In the genomic region with DNA sequence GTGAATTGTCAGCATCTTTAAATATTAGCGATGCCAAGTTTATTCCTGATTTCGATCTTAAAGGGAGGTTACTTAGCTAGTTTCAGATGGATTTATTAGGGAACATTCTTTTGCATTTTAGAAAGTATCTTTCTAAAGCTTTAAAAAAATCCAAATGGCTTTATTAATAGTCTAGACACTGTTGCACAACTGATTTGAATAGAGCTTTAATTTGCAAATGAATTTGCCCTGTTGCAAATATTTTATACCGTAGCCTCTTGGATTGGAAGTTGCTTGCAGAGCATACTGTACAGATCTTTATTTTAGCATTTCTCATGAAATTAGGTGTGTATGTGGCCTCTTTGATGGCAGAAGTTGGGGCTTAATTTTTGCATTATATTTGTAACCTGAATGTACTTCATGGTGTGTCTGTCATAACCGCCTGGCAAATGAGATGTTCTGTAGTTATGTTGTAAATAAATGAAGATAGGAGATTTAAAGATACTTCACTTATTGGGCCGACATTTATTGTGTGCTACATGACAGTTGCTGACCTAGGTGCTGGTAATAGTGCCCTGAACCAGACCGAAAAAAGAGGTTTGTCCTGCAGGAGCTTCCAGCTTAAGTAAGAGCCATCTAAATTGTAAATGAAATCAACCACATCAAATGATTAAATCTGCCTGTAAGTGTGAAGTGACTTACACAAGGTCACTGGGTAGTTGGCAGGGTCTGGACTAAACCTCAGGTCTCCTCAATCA, we compare ENCODE assay signal across 9 cellular contexts. TPM values are rescaled to one million over a fixed set of nuclear protein-coding genes. Genes with fewer than 3 reads are reported as not detected.
DNase-seq lines count a peak whose midpoint lies in the region; ATAC-seq and TF ChIP-seq lines count a peak whose summit lies in the region.
"Had no signal": no experiment of that assay in that cellular context is flagged by ENCODE, and none has a peak within 500 bp of the region (broad histone marks: within the 10 kb centered on the region; RNA-seq: fewer than 3 reads in every experiment).

No MANE protein-coding gene starts in this region.

- no peak overlapping the region for H2BK12ac ChIP-seq in trophoblast cell (ENCODE audit: low read length)

- CTCF ChIA-PET in SK-N-SH (lab: Yijun Ruan, JAX), result interaction anchor here (0.9 to 1.4 kb wide), 3 partner anchors 19 to 26 kb away, joined by 3 to 4 read pairs (median 3); no protein-coding TSS in a partner anchor

- no peak overlapping the region for H3K18ac ChIP-seq in trophoblast cell (ENCODE audit: low read length)

- no peak overlapping the region for H4K91ac ChIP-seq in trophoblast cell (ENCODE audit: low read depth, low read length)

- peak overlapping the region; percentile 92 for H3K4ac ChIP-seq in trophoblast cell (ENCODE audit: low read depth, low read length)

- H3K27me3 ChIP-seq in SK-N-SH (ENCODE audit: insufficient read depth) (no peaks in the 10 kb centered on the region), endodermal cell (ENCODE audit: control insufficient read depth, insufficient read depth, low read length, poor library complexity, severe bottlenecking) (no peaks in the 10 kb centered on the region), trophoblast cell (ENCODE audit: insufficient read depth, low read length) (no peaks in the 10 kb centered on the region)

- H4K20me1 ChIP-seq in SK-N-SH (ENCODE audit: insufficient read depth), result peaks cover 54% of the 10 kb centered on the region

- H4K8ac ChIP-seq in trophoblast cell (ENCODE audit: low read depth, low read length), result no peak overlapping the region

- peak overlapping the region; percentile 4 for H3K27ac Mint-ChIP-seq in endodermal cell

- peak overlapping the region; percentile 89 to 98; a peak in 3 of 4 replicates for H3K4me3 ChIP-seq in SK-N-SH (ENCODE audit: low read depth in 2 of 2, low read length in 1 of 2)
- H3K4me3 ChIP-seq in endodermal cell (ENCODE audit: low read length), result peak overlapping the region; percentile 88
- H3K4me3 ChIP-seq in trophoblast cell (ENCODE audit: low read depth, low read length), result no peak overlapping the region

- H3K79me2 ChIP-seq in SK-N-SH (ENCODE audit: insufficient read depth), result peaks cover 69% of the 10 kb centered on the region
- H3K79me2 ChIP-seq in trophoblast cell (ENCODE audit: control insufficient read depth, insufficient read depth, low read length, poor library complexity), result peaks cover 18% of the 10 kb centered on the region

- H3K23ac ChIP-seq in trophoblast cell (ENCODE audit: low read length), result no peak overlapping the region

- peak overlapping the region; percentile 74 for H3K4me2 ChIP-seq in SK-N-SH
- peak overlapping the region; percentile 36 for H3K4me2 ChIP-seq in trophoblast cell (ENCODE audit: low read length)

- H2BK5ac ChIP-seq in trophoblast cell (ENCODE audit: low read depth, low read length, poor library complexity), result no peak overlapping the region

- H3K4me3 Mint-ChIP-seq in endodermal cell, result peak overlapping the region; percentile 99

- no peak for ATAC-seq in SK-N-SH treated with all-trans-retinoic acid at 6 μM for 48 hours
- ATAC-seq in HG03565 (IDR thresholded peaks at IDR 0.05; ENCODE audit: unreplicated experiment), result no peak

- H3K27ac ChIP-seq in SK-N-SH (ENCODE audit: low read depth in 2 of 2, low read length in 1 of 2) (peak overlapping the region in 1 of 2 experiments; percentile 84; a peak in 1 of 4 replicates), endodermal cell (ENCODE audit: low read depth, low read length) (no peak overlapping the region), trophoblast cell (ENCODE audit: low read depth, low read length) (no peak overlapping the region)

- H3K36me3 ChIP-seq in SK-N-SH (replicated peaks in 1 of 2; ENCODE audit: control insufficient read depth in 1 of 2, insufficient read depth in 2 of 2, low read length in 1 of 2) (no peaks in the 10 kb centered on the region), endodermal cell (ENCODE audit: control insufficient read depth, insufficient read depth, low read length) (no peaks in the 10 kb centered on the region), trophoblast cell (ENCODE audit: control insufficient read depth in 1 of 2, insufficient read depth in 2 of 2, low read length in 2 of 2) (no peaks in the 10 kb centered on the region)

- POLR2A ChIA-PET in SK-N-SH (lab: Yijun Ruan, JAX), result no interaction called here

- no peaks in the 10 kb centered on the region for H3K9me3 Mint-ChIP-seq in endodermal cell

- H3K79me1 ChIP-seq in trophoblast cell (ENCODE audit: low read length), result peaks cover 6% of the 10 kb centered on the region

- no peak overlapping the region for H3K14ac ChIP-seq in trophoblast cell (ENCODE audit: low read length)

- peaks cover 1% of the 10 kb centered on the region for H3K27me3 Mint-ChIP-seq in endodermal cell (ENCODE audit: insufficient read depth)

- no peak for TF ChIP-seq CTCF in SK-N-SH (IDR thresholded peaks at IDR 0.05)
- TF ChIP-seq CTCF in endodermal cell (conservative IDR thresholded peaks at IDR 0.05), result no peak

- H3K36me3 Mint-ChIP-seq in endodermal cell (ENCODE audit: low read depth), result peaks cover 2% of the 10 kb centered on the region

- H2BK120ac ChIP-seq in trophoblast cell (ENCODE audit: insufficient read depth, low read length, poor library complexity), result no peak overlapping the region

- H3F3A ChIP-seq in SK-N-SH (replicated peaks; ENCODE audit: insufficient read depth), result peaks cover 4% of the 10 kb centered on the region

- no peak overlapping the region for H4K12ac ChIP-seq in trophoblast cell (ENCODE audit: low read depth, low read length)

- peaks cover 14% of the 10 kb centered on the region in 2 experiments; a peak in 3 of 4 replicates for H3K4me1 ChIP-seq in SK-N-SH (ENCODE audit: control insufficient read depth in 1 of 2, insufficient read depth in 2 of 2, low read depth in 1 of 2, low read length in 1 of 2)
- peaks cover 2% of the 10 kb centered on the region for H3K4me1 ChIP-seq in endodermal cell (ENCODE audit: control insufficient read depth, insufficient read depth, low read length)
- no peaks in the 10 kb centered on the region for H3K4me1 ChIP-seq in trophoblast cell (ENCODE audit: control insufficient read depth in 1 of 2, insufficient read depth in 2 of 2, low read length in 2 of 2)

- peaks cover 30% of the 10 kb centered on the region for H3K4me1 Mint-ChIP-seq in endodermal cell

- no peak overlapping the region for H2AFZ ChIP-seq in SK-N-SH (ENCODE audit: low read depth)
- no peak overlapping the region for H2AFZ ChIP-seq in trophoblast cell (ENCODE audit: insufficient read depth, low read length, poor library complexity)

- DNase-seq in SK-N-SH (no peak), OCI-M1 (lab: John Stamatoyannopoulos, UW) (peak; percentile 10), endodermal cell (no peak), trophoblast cell (no peak), D341Med (ENCODE audit: low spot score) (no peak), cerebellum (ENCODE audit: low spot score) (no peak)
- DNase-seq: amniotic stem cell had no signal

- 42% methylated on average over 6 of the region's 6 CpGs for WGBS in SK-N-SH (ENCODE audit: low lambda C conversion rate)
- 76 to 81% methylated on average over 4 to 6 of the region's 6 CpGs for WGBS in endodermal cell (ENCODE audit: insufficient coverage in 1 of 2, insufficient read length in 1 of 2), 2 experiments
- WGBS in trophoblast cell (ENCODE audit: extremely low coverage, insufficient coverage, insufficient read length), result no CpG with 5 or more reads among the region's 6 CpGs

- peak overlapping the region; percentile 90; the same call in 1 of the 2 replicates for H3K9ac ChIP-seq in SK-N-SH
- H3K9ac ChIP-seq in endodermal cell (ENCODE audit: extremely low read depth, low read length, poor library complexity, severe bottlenecking), result peak overlapping the region; percentile 99
- no peak overlapping the region for H3K9ac ChIP-seq in trophoblast cell (ENCODE audit: low read length)

- H3K9me3 ChIP-seq in SK-N-SH, result no peaks in the 10 kb centered on the region
- no peaks in the 10 kb centered on the region for H3K9me3 ChIP-seq in endodermal cell (ENCODE audit: control insufficient read depth, low read length)
- no peaks in the 10 kb centered on the region for H3K9me3 ChIP-seq in trophoblast cell (ENCODE audit: insufficient read depth, low read depth, low read length)

- TF ChIP-seq RAD21 in SK-N-SH (IDR thresholded peaks at IDR 0.05; ENCODE audit: low read length), result no peak

- H3K9me2 ChIP-seq in SK-N-SH, result no peaks in the 10 kb centered on the region

- no peak for TF ChIP-seq EP300 in SK-N-SH (IDR thresholded peaks at IDR 0.05; ENCODE audit: borderline replicate concordance in 1 of 2, low read depth in 1 of 2, low read length in 1 of 2)

- no peak overlapping the region for H2AK5ac ChIP-seq in trophoblast cell (ENCODE audit: low read length)

TF ChIP-seq in SK-N-SH treated with all-trans-retinoic acid at 6 μM for 48 hours, 23 proteins besides CTCF, POLR2A, EP300 and RAD21:
- TF ChIP-seq ESRRG (CRISPR knock-in tag; IDR thresholded peaks at IDR 0.05), result no peak
- TF ChIP-seq PPARA (CRISPR knock-in tag; IDR thresholded peaks at IDR 0.05; ENCODE audit: borderline replicate concordance), result no peak
- TF ChIP-seq CSDC2 (CRISPR knock-in tag; IDR thresholded peaks at IDR 0.05), result no peak
- TF ChIP-seq ZNF70 (CRISPR knock-in tag; IDR thresholded peaks at IDR 0.05), result no peak
- no peak for TF ChIP-seq OSR1 (CRISPR knock-in tag; IDR thresholded peaks at IDR 0.05)
- no peak for TF ChIP-seq BACH2 (CRISPR knock-in tag; IDR thresholded peaks at IDR 0.05; ENCODE audit: borderline replicate concordance)

RNA-seq across cellular contexts. Expression of gene TCERG1, which starts 1.8 kb away (rescaled TPM):
- polyA plus RNA-seq in SK-N-SH (2012; rRNA removed), result 38.5 and 47.3 TPM in 2 replicates
- 21.6 and 26.7 TPM in 2 replicates for polyA plus RNA-seq in SK-N-SH (2012; cell fraction: cytosol; rRNA removed)
- 72.8 and 132 TPM in 2 replicates for polyA plus RNA-seq in SK-N-SH (2012; cell fraction: nucleus; rRNA removed)
- total RNA-seq in endodermal cell, result 100 to 1,000 TPM; 108 to 144 TPM
- polyA plus RNA-seq in endodermal cell (2013, experiment 1 of 2), result 133 TPM
- polyA plus RNA-seq in endodermal cell (2013, experiment 2 of 2), result 117 TPM
- 80.5 and 80.8 TPM in 2 replicates for polyA plus RNA-seq in trophoblast cell (2013)
- 133 TPM for total RNA-seq in cerebellum
